33 cellular contexts compared by ENCODE assay signal in the genomic region with DNA sequence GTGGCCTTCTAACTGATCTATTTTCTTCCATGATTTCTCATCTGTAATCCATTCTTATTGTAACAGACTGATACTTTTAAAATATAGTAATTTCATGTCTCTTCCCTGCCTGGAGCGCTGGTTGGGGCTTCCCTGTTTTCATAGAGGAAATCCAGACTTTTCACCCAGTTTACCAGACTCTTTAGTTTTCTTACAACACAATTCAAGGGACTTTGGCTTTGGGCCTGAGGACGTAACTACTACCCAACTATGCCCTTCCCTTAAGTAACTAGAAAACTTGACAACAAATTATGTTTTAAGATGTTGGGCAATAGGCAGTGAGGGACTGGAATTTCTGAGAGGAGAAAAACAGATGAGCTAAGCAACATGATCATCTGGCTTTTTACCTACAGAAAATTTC.
"Had no signal": no experiment of that assay in that cellular context is flagged by ENCODE, and none has a peak within 500 bp of the region (broad histone marks: within the 10 kb centered on the region; RNA-seq: fewer than 3 reads in every experiment).

No MANE protein-coding gene starts in this region.

- H3K4me1 ChIP-seq: SJSA1 had no signal

- H3K4me3 Mint-ChIP-seq: activated CD4-positive, alpha-beta T cell treated with anti-CD3 and anti-CD28 coated beads for 36 hours; activated CD4-positive, alpha-beta T cell treated with anti-CD3 and anti-CD28 coated beads, Interleukin-2, amount 10 ng/mL, durations not matched to agents 7 days and 5 days; activated CD8-positive, alpha-beta T cell treated with anti-CD3 and anti-CD28 coated beads, Interleukin-2, amount 10 ng/mL, durations not matched to agents 7 days and 5 days; activated naive CD4-positive, alpha-beta T cell treated with anti-CD3 and anti-CD28 coated beads for 36 hours; activated T-cell treated with anti-CD3 and anti-CD28 coated beads, Interleukin-2, amount 50 U/mL, for 24 hours; activated T-helper 1 cell treated with anti-CD3 and anti-CD28 coated beads, Interleukin-12 subunit alpha, Interleukin-12 subunit beta, Interleukin-2, Interleukin-4 antibody, amounts not matched to agents 30 ng/mL and 10 ng/mL and 1 ng/mL, durations not matched to agents 14 hours and 24 hours and 36 hours; T-helper 1 cell treated with Interleukin-12 subunit alpha and Interleukin-12 subunit beta and Interleukin-4 antibody, amounts not matched to agents 30 μg/mL and 1 μg/mL, for 36 hours; T-helper 2 cell treated with Interferon-gamma antibody and Interleukin-4, amounts not matched to agents 5 μg/mL and 100 μg/mL, for 36 hours had no signal

- H3K27me3 ChIP-seq: brain microvascular endothelial cell, MG63, SJSA1 had no signal

- H3K36me3 Mint-ChIP-seq: activated naive CD4-positive, alpha-beta T cell treated with anti-CD3 and anti-CD28 coated beads, Interleukin-2, amount 50 U/mL, for 72 hours had no signal

- H3K4me3 ChIP-seq: MG63, SJSA1 had no signal

- H3K36me3 ChIP-seq: brain microvascular endothelial cell, MG63, SJSA1 had no signal

- H3K27ac ChIP-seq: brain microvascular endothelial cell, SJSA1 had no signal

- H3K9me3 Mint-ChIP-seq: activated CD4-positive, alpha-beta T cell treated with anti-CD3 and anti-CD28 coated beads, Interleukin-2, amount 10 ng/mL, durations not matched to agents 7 days and 5 days; T-helper 1 cell treated with Interleukin-12 subunit alpha and Interleukin-12 subunit beta and Interleukin-4 antibody, amounts not matched to agents 30 μg/mL and 1 μg/mL, for 36 hours had no signal

- H3K9ac ChIP-seq: SK-N-SH had no signal

- DNase-seq: activated CD4-positive, alpha-beta T cell treated with anti-CD3 and anti-CD28 coated beads for 36 hours; activated CD4-positive, alpha-beta T cell treated with anti-CD3 and anti-CD28 coated beads, Interleukin-2, amount 10 ng/mL, durations not matched to agents 7 days and 5 days; activated CD4-positive, alpha-beta T cell treated with anti-CD3 and anti-CD28 coated beads, Interleukin-2, amount 50 U/mL, for 48 hours; activated CD8-positive, alpha-beta T cell treated with anti-CD3 and anti-CD28 coated beads, Interleukin-2, amount 10 ng/mL, durations not matched to agents 7 days and 5 days; activated gamma-delta T cell treated with Interleukin-2 at 50 U/mL for 16 hours; activated naive CD4-positive, alpha-beta T cell treated with anti-CD3 and anti-CD28 coated beads for 36 hours; activated T-cell treated with anti-CD3 and anti-CD28 coated beads, Interleukin-2, amount 50 U/mL, for 24 hours; amniotic stem cell; aorta; brain microvascular endothelial cell; central memory CD4-positive, alpha-beta T cell; Kasumi-1; KG1; MG63; NCI-H1048; NCI-H1105 treated with DMSO at 0.1 percent for 48 hours; NCI-H1436; NCI-H1694; NCI-H1930; NCI-H2081 treated with DMSO at 0.1 percent for 48 hours; NCI-H226; NCI-H446 treated with DMSO at 0.1 percent for 48 hours; NCI-H524; SHP77 treated with DMSO at 0.1 percent for 48 hours; SK-N-SH had no signal

- H3K9me3 ChIP-seq: SJSA1, SK-N-SH had no signal

- FAIRE-seq: TTC549 had no signal

- ATAC-seq: activated CD4-positive, alpha-beta T cell treated with anti-CD3 and anti-CD28 coated beads for 36 hours; activated CD4-positive, CD25-positive, alpha-beta regulatory T cell treated with anti-CD3 and anti-CD28 coated beads, Interleukin-2, amount 50 U/mL, for 24 hours; activated CD8-positive, alpha-beta T cell treated with anti-CD3 and anti-CD28 coated beads, Interleukin-2, amount 10 ng/mL, durations not matched to agents 7 days and 5 days; activated naive CD4-positive, alpha-beta T cell treated with anti-CD3 and anti-CD28 coated beads, Interleukin-2, amount 50 U/mL, for 72 hours; Panc1 had no signal

- H3K27me3 Mint-ChIP-seq: activated CD4-positive, alpha-beta T cell treated with anti-CD3 and anti-CD28 coated beads for 36 hours; activated CD4-positive, alpha-beta T cell treated with anti-CD3 and anti-CD28 coated beads, Interleukin-2, amount 10 ng/mL, durations not matched to agents 7 days and 5 days; activated T-cell treated with anti-CD3 and anti-CD28 coated beads, Interleukin-2, amount 50 U/mL, for 24 hours had no signal

- H3K4me2 ChIP-seq: SK-N-SH had no signal

- H3K4me1 Mint-ChIP-seq: activated CD4-positive, alpha-beta T cell treated with anti-CD3 and anti-CD28 coated beads for 36 hours; activated CD4-positive, alpha-beta T cell treated with anti-CD3 and anti-CD28 coated beads, Interleukin-2, amount 10 ng/mL, durations not matched to agents 7 days and 5 days had no signal
